8 cellular contexts compared by ENCODE assay signal in the genomic region with DNA sequence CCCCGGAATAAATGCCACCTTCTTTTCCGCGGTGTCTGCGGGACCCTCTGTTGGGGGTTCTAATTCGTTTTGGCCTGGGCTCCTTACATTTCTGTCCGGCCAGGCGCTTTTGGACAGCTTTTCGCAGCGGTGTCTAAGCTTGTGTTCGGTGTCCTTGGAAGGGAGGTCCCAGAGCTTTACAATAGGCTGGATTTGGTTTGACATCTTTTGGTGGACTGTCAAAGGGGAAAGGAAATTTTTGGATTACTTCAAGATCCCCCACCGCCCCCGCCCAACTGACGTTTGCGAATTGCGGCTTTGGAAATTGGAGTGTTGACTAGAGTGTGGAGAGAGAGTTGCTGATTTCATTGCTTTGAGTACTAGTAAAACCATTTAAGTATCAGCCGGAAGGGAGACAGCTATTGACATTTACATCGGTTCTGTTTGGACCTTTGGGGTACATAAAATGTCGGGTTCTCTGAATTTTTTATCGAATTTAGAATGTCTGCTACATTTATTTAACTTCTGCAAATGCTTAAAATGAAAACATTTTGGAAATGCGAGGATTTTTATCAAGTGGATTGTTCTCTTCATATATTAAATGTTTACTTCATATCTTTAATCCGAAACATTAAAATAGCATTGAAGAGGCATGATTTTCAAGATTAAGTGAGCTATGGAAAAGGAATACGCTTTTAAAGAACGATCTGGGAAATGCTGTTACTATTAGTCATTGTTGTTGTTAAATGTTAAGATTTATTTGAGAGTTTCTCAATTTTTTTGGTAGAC. TPM values are rescaled to one million over a fixed set of nuclear protein-coding genes. Genes with fewer than 3 reads are reported as not detected.
DNase-seq lines count a peak whose midpoint lies in the region; ATAC-seq and TF ChIP-seq lines count a peak whose summit lies in the region.

No MANE protein-coding gene starts in this region.

- no peak for ATAC-seq in IMR-90 (ENCODE audit: low read depth)
- ATAC-seq in naive thymus-derived CD4-positive, alpha-beta T cell: no peak
- no peak for ATAC-seq in omental fat pad (ENCODE audit: low FRiP score)

- no peak for TF ChIP-seq POLR2A in IMR-90 (IDR thresholded peaks at IDR 0.05; ENCODE audit: low read depth, low read length)

- H4K5ac ChIP-seq in IMR-90 (ENCODE audit: low read depth, low read length): no peak overlapping the region

- H2AK9ac ChIP-seq in IMR-90 (replicated peaks; ENCODE audit: low read depth, low read length, poor library complexity): peak overlapping the region; percentile 95

- BruUV-seq in IMR-90 (replicated peaks; lab: Mats Ljungman, UMichigan): no TSS peak

- intact Hi-C loops in IMR-90 (cut with micrococcal nuclease): no loop called here
- intact Hi-C loops in naive thymus-derived CD4-positive, alpha-beta T cell (cut with micrococcal nuclease): loop anchor here (2.0 to 10.0 kb wide), 12 partner anchors 48 to 1774 kb away; a partner anchor contains a TSS

- no peak for TF ChIP-seq RAD21 in IMR-90 (IDR thresholded peaks at IDR 0.05; ENCODE audit: low read length)

- H2BK20ac ChIP-seq in IMR-90 (ENCODE audit: low read depth, low read length): no peak overlapping the region

- H3K4me1 ChIP-seq in BLaER1 treated with 17β-estradiol and CSF1 and Interleukin-3, amounts not matched to agents 10 nM and 100 nM: peaks cover 30 to 50% (median 38%) of the 10 kb centered on the region in 10 experiments
- H3K4me1 ChIP-seq in IMR-90 (ENCODE audit: control insufficient read depth, insufficient read depth, low read length): peaks cover 12% of the 10 kb centered on the region
- peaks cover 24 to 42% of the 10 kb centered on the region in 2 donors for H3K4me1 ChIP-seq in naive thymus-derived CD4-positive, alpha-beta T cell (ENCODE audit: control insufficient read depth in 2 of 2, insufficient read depth in 2 of 2, low read length in 2 of 2)

- WGBS in IMR-90 (ENCODE audit: extremely low coverage in 2 of 2, insufficient read length in 1 of 2), 2 experiments: no CpG with 5 or more reads among the region's 23 CpGs

- H4K8ac ChIP-seq in IMR-90 (ENCODE audit: low read depth in 2 of 2, low read length in 2 of 2): peak overlapping the region in 1 of 2 experiments; percentile 53; a peak in 1 of 4 replicates

- peaks cover 56 to 60% (median 57%) of the 10 kb centered on the region in 11 experiments for H3K27me3 ChIP-seq in BLaER1 treated with 17β-estradiol and CSF1 and Interleukin-3, amounts not matched to agents 10 nM and 100 nM
- no peaks in the 10 kb centered on the region; the same call in 1 of the 2 replicates for H3K27me3 ChIP-seq in IMR-90 (ENCODE audit: control insufficient read depth, insufficient read depth, low read length)
- H3K27me3 ChIP-seq in naive thymus-derived CD4-positive, alpha-beta T cell (ENCODE audit: control insufficient read depth in 2 of 2, insufficient read depth in 2 of 2, low read length in 2 of 2): peaks cover 0 to 7% of the 10 kb centered on the region in 2 donors

- no peak overlapping the region for H3K27ac ChIP-seq in BLaER1 treated with 17β-estradiol and CSF1 and Interleukin-3, amounts not matched to agents 10 nM and 100 nM
- H3K27ac ChIP-seq in IMR-90 (ENCODE audit: insufficient read depth, low read length): peak overlapping the region; percentile 97
- peak overlapping the region; percentile 91 for H3K27ac ChIP-seq in naive thymus-derived CD4-positive, alpha-beta T cell (ENCODE audit: low read depth, low read length)

- peak overlapping the region; percentile 94 for H3K23ac ChIP-seq in IMR-90 (ENCODE audit: low read depth, low read length)

- H2AK5ac ChIP-seq in IMR-90 (ENCODE audit: low read depth, low read length): peak overlapping the region; percentile 57

- H4K20me1 ChIP-seq in BLaER1 treated with 17β-estradiol and CSF1 and Interleukin-3, amounts not matched to agents 10 nM and 100 nM: peaks cover 39 to 55% (median 44%) of the 10 kb centered on the region in 11 experiments
- peaks cover 8% of the 10 kb centered on the region; the same call in 1 of the 2 replicates for H4K20me1 ChIP-seq in IMR-90 (ENCODE audit: insufficient read depth, low read length)

- H2BK120ac ChIP-seq in IMR-90 (ENCODE audit: low read depth, low read length): no peak overlapping the region

- peak overlapping the region; percentile 89 for H3K4ac ChIP-seq in IMR-90 (ENCODE audit: low read depth, low read length)

- peaks cover 0 to 7% (median 0%) of the 10 kb centered on the region in 11 donors for H3K9me3 Mint-ChIP-seq in naive thymus-derived CD4-positive, alpha-beta T cell

- H2BK5ac ChIP-seq in IMR-90 (ENCODE audit: low read depth, low read length, poor library complexity, severe bottlenecking): peak overlapping the region; percentile 52

- H3K27me3 Mint-ChIP-seq in naive thymus-derived CD4-positive, alpha-beta T cell: peaks cover 0 to 72% (median 4%) of the 10 kb centered on the region in 5 donors

- H3K36me3 Mint-ChIP-seq in naive thymus-derived CD4-positive, alpha-beta T cell: no peaks in the 10 kb centered on the region

- H3K14ac ChIP-seq in IMR-90 (replicated peaks; ENCODE audit: low read depth, low read length): no peak overlapping the region

- H3K56ac ChIP-seq in IMR-90 (ENCODE audit: extremely low read depth, insufficient read depth, low read length): peak overlapping the region; percentile 39; the same call in 1 of the 2 replicates

- peak overlapping the region in 7 of 10 experiments; percentile 61 to 75 (median 67); a peak in 9 of 20 replicates for H3K4me3 ChIP-seq in BLaER1 treated with 17β-estradiol and CSF1 and Interleukin-3, amounts not matched to agents 10 nM and 100 nM
- H3K4me3 ChIP-seq in IMR-90 (ENCODE audit: insufficient read depth, low read depth, low read length) (peak overlapping the region; percentile 74), choroid plexus epithelial cell (ENCODE audit: low read depth, low read length) (peak overlapping the region; percentile 76)
- peak overlapping the region; percentile 80 for H3K4me3 ChIP-seq in naive thymus-derived CD4-positive, alpha-beta T cell (ENCODE audit: low read length)

- H2BK15ac ChIP-seq in IMR-90 (ENCODE audit: low read depth, low read length): no peak overlapping the region

- no peak overlapping the region for H3K9ac ChIP-seq in BLaER1 treated with 17β-estradiol and CSF1 and Interleukin-3, amounts not matched to agents 10 nM and 100 nM
- peak overlapping the region; percentile 59 for H3K9ac ChIP-seq in IMR-90 (ENCODE audit: low read depth, low read length)

- H3K9me3 ChIP-seq in BLaER1 treated with 17β-estradiol and CSF1 and Interleukin-3, amounts not matched to agents 10 nM and 100 nM (replicated peaks in 1 of 11): no peaks in the 10 kb centered on the region
- no peaks in the 10 kb centered on the region for H3K9me3 ChIP-seq in IMR-90 (ENCODE audit: control insufficient read depth, insufficient read depth, low read length)
- H3K9me3 ChIP-seq in naive thymus-derived CD4-positive, alpha-beta T cell (ENCODE audit: control insufficient read depth in 2 of 3, low read length in 3 of 3): no peaks in the 10 kb centered on the region

- peak overlapping the region; percentile 33; the same call in 1 of the 2 replicates for H3K18ac ChIP-seq in IMR-90 (ENCODE audit: low read depth, low read length)

- in situ Hi-C loops in IMR-90 (cut with MboI; ENCODE audit: low sequenced_read_pairs): loop anchor here (25.0 kb wide), 1 partner anchor 472 kb away; a partner anchor contains a TSS

- POLR2A ChIA-PET in IMR-90 (lab: Charles Lee; ENCODE audit: unreplicated experiment): interaction anchor here (0.6 to 1.1 kb wide), 2 partner anchors 379 to 1771 kb away, joined by 3 read pairs; a partner anchor contains a TSS
- POLR2A ChIA-PET in naive thymus-derived CD4-positive, alpha-beta T cell (lab: Charles Lee): interaction anchor here (0.6 to 6.9 kb wide), 6 partner anchors 7 to 1755 kb away, joined by 3 to 60 read pairs (median 4); a partner anchor contains a TSS

- peak overlapping the region; percentile 93 to 99 (median 97) for H3K4me3 Mint-ChIP-seq in naive thymus-derived CD4-positive, alpha-beta T cell

- no peaks in the 10 kb centered on the region for H3K36me3 ChIP-seq in BLaER1 treated with 17β-estradiol and CSF1 and Interleukin-3, amounts not matched to agents 10 nM and 100 nM
- H3K36me3 ChIP-seq in IMR-90 (ENCODE audit: control insufficient read depth, insufficient read depth, low read length): no peaks in the 10 kb centered on the region
- peaks cover 0 to under 1% (median 0%) of the 10 kb centered on the region in 3 experiments for H3K36me3 ChIP-seq in naive thymus-derived CD4-positive, alpha-beta T cell (ENCODE audit: control insufficient read depth in 2 of 3, insufficient read depth in 3 of 3, low read length in 3 of 3)

- DNase-seq in IMR-90: peak; percentile 61
- no peak for DNase-seq in choroid plexus epithelial cell (ENCODE audit: low read depth)
- DNase-seq in naive thymus-derived CD4-positive, alpha-beta T cell: no peak
- no peak for DNase-seq in T-helper 9 cell
- DNase-seq in omental fat pad (ENCODE audit: low spot score): no peak
- no peak for DNase-seq in putamen (ENCODE audit: low spot score)
- no peak for DNase-seq in HUDEP-2 (lab: John Stamatoyannopoulos, UW; ENCODE audit: unreplicated experiment in 76 of 76)

- peak overlapping the region; percentile 1 for H2AFZ ChIP-seq in IMR-90 (replicated peaks; ENCODE audit: low read length, poor library complexity)

- peak overlapping the region; percentile 52; the same call in 1 of the 2 replicates for H4K91ac ChIP-seq in IMR-90 (ENCODE audit: insufficient read depth, low read depth, low read length)

- CTCF ChIA-PET in IMR-90 (lab: Yijun Ruan, JAX): no interaction called here
- CTCF ChIA-PET in naive thymus-derived CD4-positive, alpha-beta T cell (lab: Charles Lee): interaction anchor here (0.6 to 0.9 kb wide), 4 partner anchors 34 to 1461 kb away, joined by 3 read pairs; no protein-coding TSS in a partner anchor

- H3K4me1 Mint-ChIP-seq in naive thymus-derived CD4-positive, alpha-beta T cell: peaks cover 30 to 74% (median 53%) of the 10 kb centered on the region in 7 donors

- H3K9me1 ChIP-seq in IMR-90 (ENCODE audit: insufficient read depth, low read length): peaks cover 6% of the 10 kb centered on the region; the same call in 1 of the 2 replicates

- peaks cover 3 to 46% of the 10 kb centered on the region in 2 experiments; a peak in 3 of 4 replicates for H3K79me1 ChIP-seq in IMR-90 (ENCODE audit: low read depth in 1 of 2, low read length in 2 of 2)

- no peak for TF ChIP-seq CTCF in IMR-90 (conservative IDR thresholded peaks at IDR 0.05; ENCODE audit: low read depth, low read length)
- TF ChIP-seq CTCF in choroid plexus epithelial cell (conservative IDR thresholded peaks at IDR 0.05; ENCODE audit: low read depth, low read length): no peak
- TF ChIP-seq CTCF in omental fat pad (IDR thresholded peaks at IDR 0.05): no peak

- peak overlapping the region; percentile 17 to 99 (median 99) for H3K27ac Mint-ChIP-seq in naive thymus-derived CD4-positive, alpha-beta T cell

- peak overlapping the region; percentile 85 to 99 (median 95); a peak in 19 of 22 replicates for H3K4me2 ChIP-seq in BLaER1 treated with 17β-estradiol and CSF1 and Interleukin-3, amounts not matched to agents 10 nM and 100 nM
- H3K4me2 ChIP-seq in IMR-90 (ENCODE audit: low read depth, low read length): peak overlapping the region; percentile 60

- dilution Hi-C loops in IMR-90 (cut with HindIII; ENCODE audit: low sequenced_read_pairs, unreplicated experiment): no loop called here

RNA-seq across cellular contexts. Expression of a gene that starts 4.7 kb away (rescaled TPM):
- total RNA-seq in IMR-90 (2012; rRNA removed) (5.6 and 13.9 TPM in 2 replicates), omental fat pad (10 to 100 TPM; 16.9 to 31.8 (median 24.3) TPM)
- polyA plus RNA-seq in IMR-90 (2012; rRNA removed): 3.8 TPM in 2 replicates
- 2.7 and 5.0 TPM in 2 replicates for polyA plus RNA-seq in IMR-90 (2012; cell fraction: cytosol; rRNA removed)
- polyA plus RNA-seq in IMR-90 (2012; cell fraction: nucleus; rRNA removed; ENCODE audit: low replicate concordance): 3.0 and 3.1 TPM in 2 replicates
- 10 to 100 TPM; 11.6 to 33.5 (median 13.9) TPM for total RNA-seq in naive thymus-derived CD4-positive, alpha-beta T cell
- 1 to 10 TPM; 3.1 to 4.7 TPM for polyA plus RNA-seq in naive thymus-derived CD4-positive, alpha-beta T cell

RNA-seq across cellular contexts. Expression of a gene that starts 16.5 kb away (rescaled TPM):
- 5.0 and 6.7 TPM in 2 replicates for total RNA-seq in IMR-90 (2012; rRNA removed)
- polyA plus RNA-seq in IMR-90 (2012; rRNA removed): 0.83 and 1.2 TPM in 2 replicates
- 0.16 and 0.32 TPM in 2 replicates for polyA plus RNA-seq in IMR-90 (2012; cell fraction: cytosol; rRNA removed)
- polyA plus RNA-seq in IMR-90 (2012; cell fraction: nucleus; rRNA removed; ENCODE audit: low replicate concordance): 0.65 and 4.4 TPM in 2 replicates
- total RNA-seq in naive thymus-derived CD4-positive, alpha-beta T cell: 10 to 100 TPM in 2 of 5 experiments, 1 to 10 TPM in 3; 4.6 to 15.4 (median 5.1) TPM
- polyA plus RNA-seq in naive thymus-derived CD4-positive, alpha-beta T cell: 1 to 10 TPM in 1 of 2 donors, under 1 TPM in 1; 0.59 to 1.0 TPM
- 10 to 100 TPM in 3 of 4 donors, 1 to 10 TPM in 1; 8.4 to 21.3 (median 16.8) TPM for total RNA-seq in omental fat pad

Comparison
In these comparisons a context has a peak if more than half of its experiments do, and no peak if none do; other contexts are left out.
1. H3K27ac ChIP-seq: peak in IMR-90 (single experiment) and naive thymus-derived CD4-positive, alpha-beta T cell (single experiment); none in BLaER1 treated with 17β-estradiol and CSF1 and Interleukin-3, amounts not matched to agents 10 nM and 100 nM (0 of 11).
2. Peak in every context shown above with its lines, with median percentiles within 50 percentile points of each other: H3K4me3 ChIP-seq.